In genomic region chr3:186538779-186539178, GRCh38 we compare ENCODE assay signal across 28 cellular contexts. TPM values are rescaled to one million over a fixed set of nuclear protein-coding genes. Genes with fewer than 3 reads are reported as not detected.
DNase-seq lines count a peak whose midpoint lies in the region; ATAC-seq and TF ChIP-seq lines count a peak whose summit lies in the region.
"Had no signal": no experiment of that assay in that cellular context is flagged by ENCODE, and none has a peak within 500 bp of the region (broad histone marks: within the 10 kb centered on the region; RNA-seq: fewer than 3 reads in every experiment).

No MANE protein-coding gene starts in this region.

- DNase-seq in GM10248 (ENCODE audit: extremely low spot score) (peak; percentile 33), NCI-H82 (lab: John Stamatoyannopoulos, UW) (no peak), NCI-H2107 (lab: John Stamatoyannopoulos, UW) (no peak), Caco-2 (no peak)
- DNase-seq in activated CD8-positive, alpha-beta memory T cell treated with anti-CD3 and anti-CD28 coated beads for 24 hours, result no peak
- DNase-seq: colonic mucosa; DMS153; effector memory CD4-positive, alpha-beta T cell; H7; hippocampal formation; lower lobe of right lung; MV-4-11; naive thymus-derived CD4-positive, alpha-beta T cell; NCI-H1436 treated with DMSO at 0.1 percent for 48 hours; NCI-H748 treated with DMSO at 0.1 percent for 48 hours; Peyer's patch; SHP77; stimulated activated CD8-positive, alpha-beta memory T cell treated with anti-CD3 and anti-CD28 coated beads, Interleukin-4, amount 100 ng/mL, for 48 hours; transverse colon had no signal

- peaks cover 16% of the 10 kb centered on the region for H3K36me3 Mint-ChIP-seq in activated T-helper 17 cell treated with anti-CD3 and anti-CD28 coated beads, Interleukin-2, amount 50 U/mL, for 72 hours (ENCODE audit: low read depth)
- H3K36me3 Mint-ChIP-seq in Caco-2 (ENCODE audit: insufficient read depth, unreplicated experiment), result no peaks in the 10 kb centered on the region
- H3K36me3 Mint-ChIP-seq: IgD-negative memory B cell had no signal

- no peaks in the 10 kb centered on the region for H3K4me1 ChIP-seq in Caco-2
- H3K4me1 ChIP-seq: BLaER1, colonic mucosa, lower lobe of right lung had no signal

- peak overlapping the region; percentile 9 for H3K4me3 Mint-ChIP-seq in activated T-helper 17 cell treated with anti-CD3 and anti-CD28 coated beads, Interleukin-2, amount 50 U/mL, for 72 hours
- H3K4me3 Mint-ChIP-seq in Caco-2 (ENCODE audit: unreplicated experiment), result no peak overlapping the region
- H3K4me3 Mint-ChIP-seq: IgD-negative memory B cell; naive thymus-derived CD4-positive, alpha-beta T cell; T-helper 2 cell treated with Interferon-gamma antibody and Interleukin-4, amounts not matched to agents 5 μg/mL and 100 μg/mL, for 36 hours had no signal

- no peaks in the 10 kb centered on the region for H3K36me3 ChIP-seq in Caco-2 (ENCODE audit: control insufficient read depth, insufficient read depth, low read length)
- H3K36me3 ChIP-seq: colonic mucosa, neutrophil, Peyer's patch had no signal

- H3K27me3 Mint-ChIP-seq in activated T-helper 17 cell treated with anti-CD3 and anti-CD28 coated beads, Interleukin-2, amount 50 U/mL, for 72 hours, result no peaks in the 10 kb centered on the region
- H3K27me3 Mint-ChIP-seq in Caco-2 (ENCODE audit: insufficient read depth, unreplicated experiment), result no peaks in the 10 kb centered on the region
- H3K27me3 Mint-ChIP-seq: IgD-negative memory B cell; naive thymus-derived CD4-positive, alpha-beta T cell; progenitor cell of endocrine pancreas had no signal

- intact Hi-C loops in Caco-2 (cut with micrococcal nuclease; ENCODE audit: unreplicated experiment), result no loop called here

- POLR2A ChIA-PET in GM10248 (lab: Yijun Ruan, JAX), result interaction anchor here (0.9 kb wide), 1 partner anchor 10 kb away, joined by 3 read pairs; no protein-coding TSS in a partner anchor
- POLR2A ChIA-PET in Caco-2 (lab: Charles Lee), result interaction anchor here (0.5 kb wide), 1 partner anchor 31 kb away, joined by 4 read pairs; the partner anchor contains the start of gene DNAJB11

- peaks cover 47% of the 10 kb centered on the region for H3K4me1 Mint-ChIP-seq in activated T-helper 17 cell treated with anti-CD3 and anti-CD28 coated beads, Interleukin-2, amount 50 U/mL, for 72 hours
- H3K4me1 Mint-ChIP-seq in Caco-2 (ENCODE audit: low read depth, unreplicated experiment), result peaks cover 9% of the 10 kb centered on the region

- CTCF ChIA-PET in GM10248 (lab: Yijun Ruan, JAX), result interaction anchor here (0.6 to 14.2 kb wide), 32 partner anchors 11 to 595 kb away, joined by 3 to 356 read pairs (median 8); no protein-coding TSS in a partner anchor
- CTCF ChIA-PET in Caco-2 (lab: Charles Lee), result interaction anchor here (0.6 to 2.1 kb wide), 2 partner anchors 32 to 279 kb away, joined by 3 to 24 read pairs; partner anchors contain the start of gene DNAJB11

- H3K9me3 ChIP-seq in Caco-2, result no peaks in the 10 kb centered on the region
- H3K9me3 ChIP-seq: BLaER1, colonic mucosa, lower lobe of right lung, neutrophil, Peyer's patch, transverse colon had no signal

- no peaks in the 10 kb centered on the region for H3K27me3 ChIP-seq in Caco-2 (replicated peaks; ENCODE audit: control insufficient read depth, insufficient read depth, low read length)
- H3K27me3 ChIP-seq: BLaER1, colonic mucosa, neutrophil, Peyer's patch, transverse colon had no signal

- BruUV-seq in Caco-2 (replicated peaks; lab: Mats Ljungman, UMichigan), result no TSS peak

- no peak overlapping the region for H3K4me3 ChIP-seq in Caco-2 (ENCODE audit: low read depth, low read length)
- H3K4me3 ChIP-seq: BLaER1, colonic mucosa, lower lobe of right lung, Peyer's patch, transverse colon had no signal

- H3K27ac Mint-ChIP-seq in activated T-helper 17 cell treated with anti-CD3 and anti-CD28 coated beads, Interleukin-2, amount 50 U/mL, for 72 hours, result peak overlapping the region; percentile 99
- no peak overlapping the region for H3K27ac Mint-ChIP-seq in Caco-2 (ENCODE audit: unreplicated experiment)
- H3K27ac Mint-ChIP-seq: naive thymus-derived CD4-positive, alpha-beta T cell; progenitor cell of endocrine pancreas; T-helper 2 cell treated with Interferon-gamma antibody and Interleukin-4, amounts not matched to agents 5 μg/mL and 100 μg/mL, for 36 hours had no signal

- ATAC-seq in GM18520 (IDR thresholded peaks at IDR 0.05; ENCODE audit: unreplicated experiment) (peak; percentile 30), HG02798 (IDR thresholded peaks at IDR 0.05; ENCODE audit: poor library complexity, unreplicated experiment) (peak; percentile 39)
- peak; percentile 11 for ATAC-seq in activated T-helper 17 cell treated with anti-CD3 and anti-CD28 coated beads, Interleukin-2, amount 50 U/mL, for 72 hours (replicated peaks)
- ATAC-seq: lower lobe of right lung; naive thymus-derived CD4-positive, alpha-beta T cell; sciatic nerve had no signal

- no peaks in the 10 kb centered on the region for H3K9me3 Mint-ChIP-seq in activated T-helper 17 cell treated with anti-CD3 and anti-CD28 coated beads, Interleukin-2, amount 50 U/mL, for 72 hours
- H3K9me3 Mint-ChIP-seq in Caco-2 (ENCODE audit: unreplicated experiment), result no peaks in the 10 kb centered on the region
- H3K9me3 Mint-ChIP-seq: IgD-negative memory B cell; naive thymus-derived CD4-positive, alpha-beta T cell; T-helper 2 cell treated with Interferon-gamma antibody and Interleukin-4, amounts not matched to agents 5 μg/mL and 100 μg/mL, for 36 hours had no signal

- TF ChIP-seq CTCF in GM10248 (IDR thresholded peaks at IDR 0.05; ENCODE audit: control extremely low read depth, extremely low read depth, low read depth, missing control alignments) (no peak), Caco-2 (IDR thresholded peaks at IDR 0.05; ENCODE audit: insufficient read depth in 1 of 2, low read depth in 1 of 2, low read length in 1 of 2, severe bottlenecking in 1 of 2, unreplicated experiment in 1 of 2) (no peak)

RNA-seq across cellular contexts. Expression of gene CRYGS, which starts 5.4 kb away (rescaled TPM):
- total RNA-seq in activated T-helper 17 cell treated with anti-CD3 and anti-CD28 coated beads, Interleukin-2, amount 50 U/mL, for 72 hours, result 1 to 10 TPM; 2.4 to 4.9 TPM
- 1.6 and 3.2 TPM in 2 replicates for total RNA-seq in Caco-2 (2022)

RNA-seq across cellular contexts. Expression of gene TBCCD1, which starts 28.4 kb away (rescaled TPM):
- total RNA-seq in activated T-helper 17 cell treated with anti-CD3 and anti-CD28 coated beads, Interleukin-2, amount 50 U/mL, for 72 hours, result 1 to 10 TPM; 7.8 to 9.7 TPM
- total RNA-seq in Caco-2 (2022), result 14.5 and 14.7 TPM in 2 replicates

RNA-seq across cellular contexts. Expression of gene DNAJB11, which starts 31.7 kb away (rescaled TPM):
- 10 to 100 TPM; 22.4 to 46.7 TPM for total RNA-seq in activated T-helper 17 cell treated with anti-CD3 and anti-CD28 coated beads, Interleukin-2, amount 50 U/mL, for 72 hours
- 93.1 and 95.7 TPM in 2 replicates for total RNA-seq in Caco-2 (2022)
